10 cellular contexts compared by ENCODE assay signal in the genomic region with DNA sequence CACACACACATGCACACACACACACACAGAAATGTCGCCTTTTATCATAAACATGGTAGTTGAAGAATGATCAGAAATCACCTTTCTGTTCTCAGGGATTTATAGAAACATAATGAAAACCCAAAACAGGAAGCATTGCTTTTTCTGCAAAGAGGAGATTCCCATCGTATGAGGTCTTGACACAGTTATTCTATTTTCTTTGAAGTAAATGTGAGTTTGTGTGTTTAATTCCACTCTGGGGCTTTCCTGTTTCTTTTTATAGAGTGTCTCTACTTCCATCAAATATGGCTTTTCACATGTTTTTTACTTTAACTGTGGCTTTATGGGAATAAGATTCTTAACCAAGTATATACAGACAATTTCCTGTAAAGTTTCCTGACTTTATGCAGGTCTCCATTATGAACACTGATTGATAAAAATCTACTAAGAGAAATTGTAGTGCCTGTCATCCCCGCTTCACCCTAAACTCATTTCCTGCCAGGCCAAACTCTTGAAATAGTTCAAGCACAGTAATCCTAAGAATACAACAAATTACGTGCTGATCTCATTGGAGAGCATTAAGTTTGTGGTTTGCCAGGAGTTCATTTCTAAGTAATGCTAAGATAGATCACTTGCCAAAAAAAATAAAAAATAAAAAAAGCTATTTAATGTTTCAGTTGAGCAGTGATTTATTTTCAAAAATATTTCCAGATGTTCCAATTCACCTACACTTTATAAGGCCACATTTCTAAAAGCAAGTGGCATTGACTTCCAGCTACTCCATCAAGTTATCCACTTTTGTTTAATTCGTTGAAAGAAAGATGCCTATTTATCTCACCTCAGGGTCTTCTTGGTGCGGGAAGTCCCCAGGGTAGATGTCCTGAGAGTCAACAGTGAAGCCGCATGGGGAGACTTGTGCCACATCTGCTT. TPM values are rescaled to one million over a fixed set of nuclear protein-coding genes. Genes with fewer than 3 reads are reported as not detected.
A peak's percentile ranks its signal among the peaks of the same experiment; 100 is the strongest.
DNase-seq lines count a peak whose midpoint lies in the region; ATAC-seq and TF ChIP-seq lines count a peak whose summit lies in the region.
"Had no signal": no experiment of that assay in that cellular context is flagged by ENCODE, and none has a peak within 500 bp of the region (broad histone marks: within the 10 kb centered on the region; RNA-seq: fewer than 3 reads in every experiment).

No MANE protein-coding gene starts in this region.

- H3K36me3 ChIP-seq in SK-N-SH (replicated peaks in 1 of 2; ENCODE audit: control insufficient read depth in 1 of 2, insufficient read depth in 2 of 2, low read length in 1 of 2) (no peaks in the 10 kb centered on the region), trophoblast cell (ENCODE audit: control insufficient read depth in 1 of 2, insufficient read depth in 2 of 2, low read length in 2 of 2) (no peaks in the 10 kb centered on the region)
- H3K36me3 ChIP-seq: neutrophil had no signal

- H2AK5ac ChIP-seq in trophoblast cell (ENCODE audit: low read length) = no peak overlapping the region

- no peak for TF ChIP-seq RAD21 in SK-N-SH (IDR thresholded peaks at IDR 0.05; ENCODE audit: low read length)

- H2BK12ac ChIP-seq in trophoblast cell (ENCODE audit: low read length) = peak overlapping the region; percentile 22

- H2AFZ ChIP-seq in SK-N-SH (ENCODE audit: low read depth) = no peak overlapping the region
- peak overlapping the region; percentile 54 for H2AFZ ChIP-seq in trophoblast cell (ENCODE audit: insufficient read depth, low read length, poor library complexity)

- H4K20me1 ChIP-seq in SK-N-SH (ENCODE audit: insufficient read depth) = no peaks in the 10 kb centered on the region

- H3K27me3 ChIP-seq in SK-N-SH (ENCODE audit: insufficient read depth) = no peaks in the 10 kb centered on the region
- no peaks in the 10 kb centered on the region for H3K27me3 ChIP-seq in trophoblast cell (ENCODE audit: insufficient read depth, low read length)
- H3K27me3 ChIP-seq: neutrophil had no signal

- TF ChIP-seq CTCF in SK-N-SH (IDR thresholded peaks at IDR 0.05) = no peak

- in situ Hi-C loops in Caki2 (cut with HindIII; ENCODE audit: low pct_unique_long_range_greater_than_20kb, low sequenced_read_pairs) = no loop called here

- DNase-seq in Caki2 (ENCODE audit: low read depth) = peak; percentile 69
- no peak for DNase-seq in SK-N-SH
- peak; percentile 90 for DNase-seq in fibroblast of peridontal ligament (ENCODE audit: extremely low read depth)
- no peak for DNase-seq in trophoblast cell
- DNase-seq in C1 segment of cervical spinal cord (lab: John Stamatoyannopoulos, UW) = no peak
- DNase-seq in NCI-H2029 treated with DMSO at 0.1 percent for 48 hours (lab: John Stamatoyannopoulos, UW) = no peak
- DNase-seq: Caco-2 had no signal

- H3K4me3 ChIP-seq in SK-N-SH (ENCODE audit: low read depth in 2 of 2, low read length in 1 of 2) (no peak overlapping the region), trophoblast cell (ENCODE audit: low read depth, low read length) (no peak overlapping the region)

- H2BK120ac ChIP-seq in trophoblast cell (ENCODE audit: insufficient read depth, low read length, poor library complexity) = no peak overlapping the region

- H2BK5ac ChIP-seq in trophoblast cell (ENCODE audit: low read depth, low read length, poor library complexity) = no peak overlapping the region

- peak; percentile 69 to 93 for TF ChIP-seq EP300 in SK-N-SH (IDR thresholded peaks at IDR 0.05; ENCODE audit: borderline replicate concordance in 1 of 2, low read depth in 1 of 2, low read length in 1 of 2)

- no peak overlapping the region for H3K4ac ChIP-seq in trophoblast cell (ENCODE audit: low read depth, low read length)

- H3K79me2 ChIP-seq in SK-N-SH (ENCODE audit: insufficient read depth) (no peaks in the 10 kb centered on the region), trophoblast cell (ENCODE audit: control insufficient read depth, insufficient read depth, low read length, poor library complexity) (no peaks in the 10 kb centered on the region)

- no peak overlapping the region for H3K14ac ChIP-seq in trophoblast cell (ENCODE audit: low read length)

- no peaks in the 10 kb centered on the region for H3K79me1 ChIP-seq in trophoblast cell (ENCODE audit: low read length)

- H3K9ac ChIP-seq in SK-N-SH (no peak overlapping the region), trophoblast cell (ENCODE audit: low read length) (no peak overlapping the region)

- no peak overlapping the region for H4K91ac ChIP-seq in trophoblast cell (ENCODE audit: low read depth, low read length)

- peaks cover 25% of the 10 kb centered on the region for H3F3A ChIP-seq in SK-N-SH (replicated peaks; ENCODE audit: insufficient read depth)

- H3K27ac ChIP-seq in SK-N-SH (ENCODE audit: low read depth in 2 of 2, low read length in 1 of 2) (peak overlapping the region; percentile 71 to 85), trophoblast cell (ENCODE audit: low read depth, low read length) (no peak overlapping the region)
- H3K27ac ChIP-seq: neutrophil had no signal

- no peak overlapping the region for H3K18ac ChIP-seq in trophoblast cell (ENCODE audit: low read length)

- CTCF ChIA-PET in SK-N-SH (lab: Yijun Ruan, JAX) = interaction anchor here (3.2 kb wide), 1 partner anchor 444 kb away, joined by 28 read pairs; no protein-coding TSS in a partner anchor

- H3K9me3 ChIP-seq in SK-N-SH = no peaks in the 10 kb centered on the region
- no peaks in the 10 kb centered on the region for H3K9me3 ChIP-seq in trophoblast cell (ENCODE audit: insufficient read depth, low read depth, low read length)
- H3K9me3 ChIP-seq: Caco-2, neutrophil had no signal

- 42% methylated on average over 7 of the region's 7 CpGs for WGBS in SK-N-SH (ENCODE audit: low lambda C conversion rate)
- no CpG with 5 or more reads among the region's 7 CpGs for WGBS in trophoblast cell (ENCODE audit: extremely low coverage, insufficient coverage, insufficient read length)

- POLR2A ChIA-PET in SK-N-SH (lab: Yijun Ruan, JAX) = no interaction called here

- no peak overlapping the region for H3K23ac ChIP-seq in trophoblast cell (ENCODE audit: low read length)

- ATAC-seq in GM19463 (IDR thresholded peaks at IDR 0.05; ENCODE audit: unreplicated experiment) = no peak
- no peak for ATAC-seq in GM19397 (IDR thresholded peaks at IDR 0.05; ENCODE audit: unreplicated experiment)

- H3K4me1 ChIP-seq in SK-N-SH (ENCODE audit: control insufficient read depth in 1 of 2, insufficient read depth in 2 of 2, low read depth in 1 of 2, low read length in 1 of 2) = peaks cover 6 to 25% of the 10 kb centered on the region in 2 experiments
- H3K4me1 ChIP-seq in trophoblast cell (ENCODE audit: control insufficient read depth in 1 of 2, insufficient read depth in 2 of 2, low read length in 2 of 2) = no peaks in the 10 kb centered on the region
- H3K4me1 ChIP-seq: Caco-2 had no signal

- no peak overlapping the region for H4K8ac ChIP-seq in trophoblast cell (ENCODE audit: low read depth, low read length)

- H3K4me2 ChIP-seq in SK-N-SH (peak overlapping the region; percentile 42), trophoblast cell (ENCODE audit: low read length) (no peak overlapping the region)

- no peaks in the 10 kb centered on the region for H3K9me2 ChIP-seq in SK-N-SH

- H4K12ac ChIP-seq in trophoblast cell (ENCODE audit: low read depth, low read length) = no peak overlapping the region

TF ChIP-seq in SK-N-SH, 30 proteins besides CTCF, POLR2A, EP300 and RAD21 (continues in another document):
- TF ChIP-seq RXRA (IDR thresholded peaks at IDR 0.05; ENCODE audit: borderline replicate concordance, low read depth) = peak; percentile 92
- peak; percentile 91 for TF ChIP-seq TEAD4 (IDR thresholded peaks at IDR 0.05; ENCODE audit: borderline replicate concordance, insufficient read depth)
- TF ChIP-seq FOXM1 (IDR thresholded peaks at IDR 0.05; ENCODE audit: low read depth) = peak; percentile 96
- TF ChIP-seq POLR2AphosphoS5 (IDR thresholded peaks at IDR 0.05; ENCODE audit: low read depth, low read length) = peak; percentile 73; the same call in 1 of the 2 replicates
- 0 out of 2 replicates have a peak, but pooled peaks have one; percentile 20 for TF ChIP-seq MAX (IDR thresholded peaks at IDR 0.05; ENCODE audit: low read depth)
- TF ChIP-seq REST (IDR thresholded peaks at IDR 0.05; ENCODE audit: low read depth, low read length) = peak; percentile 24; the same call in 1 of the 2 replicates
- no peak for TF ChIP-seq GATA2 (CRISPR knock-in tag; IDR thresholded peaks at IDR 0.05)

RNA-seq across cellular contexts. Expression of gene SEC61G, which starts 52.3 kb away (rescaled TPM):
- total RNA-seq in Caki2 (2014; rRNA removed; shearing (Covaris generic); ENCODE audit: low replicate concordance) = 719 and 728 TPM in 2 replicates
- 229 and 314 TPM in 2 replicates for polyA plus RNA-seq in SK-N-SH (2012; rRNA removed)
- 488 and 629 TPM in 2 replicates for polyA plus RNA-seq in SK-N-SH (2012; cell fraction: cytosol; rRNA removed)
- polyA plus RNA-seq in SK-N-SH (2012; cell fraction: nucleus; rRNA removed) = 35.7 and 75.0 TPM in 2 replicates
- polyA plus RNA-seq in trophoblast cell (2013) = 363 and 367 TPM in 2 replicates

Comparison
In these comparisons a context has a peak if more than half of its experiments do, and no peak if none do; other contexts are left out.
1. DNase-seq: peak in Caki2 (single experiment) and fibroblast of peridontal ligament (single experiment); none in SK-N-SH (single experiment), trophoblast cell (0 of 2), C1 segment of cervical spinal cord (0 of 14) and NCI-H2029 treated with DMSO at 0.1 percent for 48 hours (single experiment).